In genomic region chr10:46052791-46053375, GRCh38 we compare ENCODE assay signal across 22 cellular contexts. TPM values are rescaled to one million over a fixed set of nuclear protein-coding genes. Genes with fewer than 3 reads are reported as not detected.
"Had no signal": no experiment of that assay in that cellular context is flagged by ENCODE, and none has a peak within 500 bp of the region (broad histone marks: within the 10 kb centered on the region; RNA-seq: fewer than 3 reads in every experiment).

No MANE protein-coding gene starts in this region.

- H3K27me3 ChIP-seq: body of pancreas, upper lobe of left lung had no signal

- H3K36me3 ChIP-seq: heart left ventricle, spleen, upper lobe of left lung had no signal

- H3K4me3 Mint-ChIP-seq: central memory CD8-positive, alpha-beta T cell; mesothelial cell of epicardium had no signal

- FAIRE-seq: TTC549 had no signal

- H3K4me1 ChIP-seq: body of pancreas, heart left ventricle, upper lobe of left lung had no signal

- H3K9me3 ChIP-seq: body of pancreas, upper lobe of left lung had no signal

- DNase-seq: activated CD4-positive, alpha-beta T cell treated with anti-CD3 and anti-CD28 coated beads, Interleukin-2, amount 50 U/mL, for 1 hour; activated naive CD4-positive, alpha-beta T cell treated with anti-CD3 and anti-CD28 coated beads, Interleukin-2, amount 50 U/mL, for 16 hours; activated T-cell treated with anti-CD3 and anti-CD28 coated beads for 4 hours; amniotic stem cell; body of pancreas; effector memory CD4-positive, alpha-beta T cell; heart left ventricle; left ventricle myocardium superior; right cardiac atrium; spleen; stimulated activated CD4-positive, alpha-beta T cell treated with anti-CD3 and anti-CD28 coated beads, Interleukin-1b, Interleukin-23, amount 100 ng/mL, for 48 hours; stimulated activated naive CD4-positive, alpha-beta T cell; substantia nigra; T-helper 2 cell; upper lobe of left lung had no signal

- H3K27ac Mint-ChIP-seq: activated T-helper 2 cell treated with anti-CD3 and anti-CD28 coated beads, Interferon-gamma antibody, Interleukin-2, Interleukin-4, amounts not matched to agents 10 μg/mL and 5 μg/mL and 100 μg/mL, durations not matched to agents 14 hours and 24 hours and 36 hours; mesothelial cell of epicardium had no signal

- H3K9me3 Mint-ChIP-seq: activated T-helper 2 cell treated with anti-CD3 and anti-CD28 coated beads, Interferon-gamma antibody, Interleukin-2, Interleukin-4, amounts not matched to agents 10 μg/mL and 5 μg/mL and 100 μg/mL, durations not matched to agents 14 hours and 24 hours and 36 hours had no signal

- H3K4me3 ChIP-seq: body of pancreas, heart left ventricle, spleen, upper lobe of left lung had no signal

- H3K4me1 Mint-ChIP-seq: central memory CD8-positive, alpha-beta T cell had no signal

- H3K27ac ChIP-seq: body of pancreas, heart left ventricle, spleen, upper lobe of left lung had no signal

RNA-seq across cellular contexts. Expression of gene MSMB, which starts 6.8 kb away (rescaled TPM):
- total RNA-seq: activated CD8-positive, alpha-beta memory T cell treated with anti-CD3 and anti-CD28 coated beads for 36 hours; activated T-helper 2 cell treated with anti-CD3 and anti-CD28 coated beads, Interferon-gamma antibody, Interleukin-2, Interleukin-4, amounts not matched to agents 10 μg/mL and 5 μg/mL and 100 μg/mL, durations not matched to agents 14 hours and 24 hours and 36 hours; body of pancreas; fibroblast of villous mesenchyme; heart left ventricle; kidney epithelial cell; left ventricle myocardium superior; mesothelial cell of epicardium; right cardiac atrium; spleen had no signal
- polyA plus RNA-seq: heart left ventricle, right cardiac atrium, spleen had no signal
